Comparison of ENCODE assay signal across 23 cellular contexts in genomic region chr12:121424632-121424992, GRCh38. TPM values are rescaled to one million over a fixed set of nuclear protein-coding genes. Genes with fewer than 3 reads are reported as not detected.
DNase-seq lines count a peak whose midpoint lies in the region; ATAC-seq, FAIRE-seq and TF ChIP-seq lines count a peak whose summit lies in the region.
"Had no signal": no experiment of that assay in that cellular context is flagged by ENCODE, and none has a peak within 500 bp of the region (broad histone marks: within the 10 kb centered on the region; RNA-seq: fewer than 3 reads in every experiment).

No MANE protein-coding gene starts in this region.

- no peaks in the 10 kb centered on the region for H3K9me2 ChIP-seq in OCI-LY1 (ENCODE audit: low read depth, low read length)

- peaks cover 4% of the 10 kb centered on the region; the same call in 1 of the 2 replicates for H3F3A ChIP-seq in OCI-LY1 (ENCODE audit: insufficient read depth, low read length)

- H3K4me1 ChIP-seq in HepG2 (ENCODE audit: insufficient read depth, low read length), result no peaks in the 10 kb centered on the region
- H3K4me1 ChIP-seq in right lobe of liver, result no peaks in the 10 kb centered on the region
- H3K4me1 ChIP-seq in OCI-LY1 (ENCODE audit: insufficient read depth, low read length, severe bottlenecking), result peaks cover 33% of the 10 kb centered on the region
- H3K4me1 ChIP-seq in A673 (ENCODE audit: insufficient read depth, low read length, poor library complexity, severe bottlenecking), result no peaks in the 10 kb centered on the region
- H3K4me1 ChIP-seq: pancreas, SJCRH30 had no signal

- H3K4me2 ChIP-seq in HepG2 (ENCODE audit: low read depth, low read length), result no peak overlapping the region
- no peak overlapping the region for H3K4me2 ChIP-seq in OCI-LY1 (ENCODE audit: low read length)

- TF ChIP-seq POLR2A in HepG2 (IDR thresholded peaks at IDR 0.05; ENCODE audit: insufficient read depth in 1 of 2, low read depth in 2 of 2, low read length in 2 of 2) (no peak), right lobe of liver (IDR thresholded peaks at IDR 0.05) (no peak)

- peaks cover 7% of the 10 kb centered on the region for H3K4me1 Mint-ChIP-seq in memory B cell

- H3K36me3 ChIP-seq in HepG2 (replicated peaks in 1 of 2; ENCODE audit: control insufficient read depth in 1 of 2, insufficient read depth in 2 of 2, low read length in 2 of 2) (peaks cover 24 to 79% of the 10 kb centered on the region in 2 experiments), right lobe of liver (peaks cover 0 to 66% (median 31%) of the 10 kb centered on the region in 4 donors), OCI-LY1 (ENCODE audit: insufficient read depth, low read length) (peaks cover 93% of the 10 kb centered on the region), A673 (ENCODE audit: insufficient read depth, low read length, poor library complexity, severe bottlenecking) (peaks cover 92% of the 10 kb centered on the region)

- no peak overlapping the region for H3K4me3 Mint-ChIP-seq in memory B cell
- H3K4me3 Mint-ChIP-seq: activated CD8-positive, alpha-beta T cell treated with anti-CD3 and anti-CD28 coated beads for 36 hours; activated naive CD8-positive, alpha-beta T cell; CD8-positive, alpha-beta T cell; T-helper 2 cell treated with Interferon-gamma antibody and Interleukin-4, amounts not matched to agents 5 μg/mL and 100 μg/mL, for 36 hours had no signal

- no peaks in the 10 kb centered on the region for H3K9me3 ChIP-seq in HepG2 (ENCODE audit: low read length)
- no peaks in the 10 kb centered on the region for H3K9me3 ChIP-seq in right lobe of liver
- H3K9me3 ChIP-seq in OCI-LY1 (ENCODE audit: low read length), result no peaks in the 10 kb centered on the region; the same call in 1 of the 2 replicates
- no peaks in the 10 kb centered on the region for H3K9me3 ChIP-seq in A673 (ENCODE audit: low read depth, low read length, poor library complexity, severe bottlenecking)
- H3K9me3 ChIP-seq: pancreas, SJCRH30 had no signal

- H3K79me2 ChIP-seq in HepG2 (ENCODE audit: insufficient read depth, low read length) (no peaks in the 10 kb centered on the region), OCI-LY1 (ENCODE audit: insufficient read depth, low read length) (no peaks in the 10 kb centered on the region)

- in situ Hi-C loops in HepG2 (cut with HindIII; ENCODE audit: extremely low pct_ligation_motif_present, low pct_unique_long_range_greater_than_20kb) (no loop called here), G401 (cut with HindIII; ENCODE audit: low sequenced_read_pairs) (loop anchor here (10.0 kb wide), 1 partner anchor 60 kb away; no protein-coding TSS in a partner anchor)

- H4K20me1 ChIP-seq in HepG2 (ENCODE audit: insufficient read depth, low read length), result no peaks in the 10 kb centered on the region
- no peaks in the 10 kb centered on the region for H4K20me1 ChIP-seq in OCI-LY1 (ENCODE audit: insufficient read depth, low read length)

- TF ChIP-seq EP300 in HepG2 (IDR thresholded peaks at IDR 0.05; ENCODE audit: low read depth in 2 of 2, low read length in 2 of 2) (no peak), HepG2 (CRISPR knock-in tag; IDR thresholded peaks at IDR 0.05; ENCODE audit: borderline replicate concordance) (no peak)

- H3K9me3 Mint-ChIP-seq in memory B cell, result no peaks in the 10 kb centered on the region
- H3K9me3 Mint-ChIP-seq: activated CD8-positive, alpha-beta T cell treated with anti-CD3 and anti-CD28 coated beads for 36 hours; CD8-positive, alpha-beta T cell; T-helper 2 cell treated with Interferon-gamma antibody and Interleukin-4, amounts not matched to agents 5 μg/mL and 100 μg/mL, for 36 hours had no signal

- 95% methylated on average over 1 of the region's 1 CpG for WGBS in HepG2 (ENCODE audit: low lambda C conversion rate)
- 73% methylated on average over 1 of the region's 1 CpG for WGBS in right lobe of liver (ENCODE audit: insufficient coverage, low coverage, low lambda C conversion rate, missing lambda C conversion rate)

- H3K4me3 ChIP-seq in HepG2 (replicated peaks in 1 of 3; ENCODE audit: insufficient read depth in 1 of 3, low read depth in 2 of 3, low read length in 3 of 3) (no peak overlapping the region), right lobe of liver (no peak overlapping the region), OCI-LY1 (ENCODE audit: low read depth, low read length, poor library complexity, severe bottlenecking) (no peak overlapping the region), A673 (ENCODE audit: low read depth, low read length, poor library complexity, severe bottlenecking) (no peak overlapping the region)
- H3K4me3 ChIP-seq: pancreas, SJCRH30 had no signal

- H3K9ac ChIP-seq in HepG2 (ENCODE audit: insufficient read depth, low read depth, low read length) (no peak overlapping the region), OCI-LY1 (ENCODE audit: low read length) (no peak overlapping the region)

- TF ChIP-seq CTCF in HepG2 (CRISPR knock-in tag; IDR thresholded peaks at IDR 0.05) (no peak), right lobe of liver (IDR thresholded peaks at IDR 0.05) (no peak), OCI-LY1 (IDR thresholded peaks at IDR 0.05; ENCODE audit: low read length) (no peak), A673 (conservative IDR thresholded peaks at IDR 0.05; ENCODE audit: low read depth, low read length) (no peak)

- H3K36me3 Mint-ChIP-seq in memory B cell, result peaks cover 53% of the 10 kb centered on the region

- DNase-seq in HepG2 (ENCODE audit: low spot score) (no peak), right lobe of liver (no peak), memory B cell (ENCODE audit: low spot score in 2 of 2) (no peak), A673 (ENCODE audit: low spot score) (no peak), G401 (ENCODE audit: low spot score) (no peak)
- DNase-seq in activated CD8-positive, alpha-beta memory T cell treated with anti-CD3 and anti-CD28 coated beads, Interleukin-2, amount 50 U/mL, for 4 hours, result no peak
- DNase-seq: activated CD4-positive, CD25-positive, alpha-beta regulatory T cell; activated CD8-positive, alpha-beta T cell treated with anti-CD3 and anti-CD28 coated beads for 36 hours; CD8-positive, alpha-beta T cell; DMS79; GOT3; hippocampal formation; NCI-H1436; NCI-H69; pancreas; SJCRH30 had no signal

- peak overlapping the region; percentile 60 for H3K27ac Mint-ChIP-seq in memory B cell
- H3K27ac Mint-ChIP-seq: activated CD8-positive, alpha-beta T cell treated with anti-CD3 and anti-CD28 coated beads for 36 hours; CD8-positive, alpha-beta T cell; T-helper 2 cell treated with Interferon-gamma antibody and Interleukin-4, amounts not matched to agents 5 μg/mL and 100 μg/mL, for 36 hours had no signal

- CTCF ChIA-PET in HepG2 (lab: Yijun Ruan, JAX; ENCODE audit: low intra/inter-chr PET ratio, low total read pairs), result no interaction called here
- CTCF ChIA-PET in A673 (lab: Charles Lee), result interaction anchor here (0.6 kb wide), 2 partner anchors 12 to 88 kb away, joined by 3 to 4 read pairs; no protein-coding TSS in a partner anchor

- no peak for ATAC-seq in HepG2
- ATAC-seq in right lobe of liver, result no peak
- no peak for ATAC-seq in memory B cell (ENCODE audit: low read depth)
- no peak for ATAC-seq in GM19463 (IDR thresholded peaks at IDR 0.05; ENCODE audit: unreplicated experiment)
- ATAC-seq: CD8-positive, alpha-beta T cell had no signal

- intact Hi-C loops in HepG2 (cut with micrococcal nuclease; ENCODE audit: unreplicated experiment), result no loop called here
- intact Hi-C loops in right lobe of liver (cut with DNase I), result no loop called here
- intact Hi-C loops in A673 (cut with micrococcal nuclease; ENCODE audit: unreplicated experiment), result no loop called here

- no peak overlapping the region for H3K27ac ChIP-seq in HepG2 (ENCODE audit: extremely low read length, insufficient read depth, low read length)
- no peak overlapping the region for H3K27ac ChIP-seq in right lobe of liver
- peak overlapping the region; percentile 91 for H3K27ac ChIP-seq in OCI-LY1 (ENCODE audit: low read depth, low read length, poor library complexity, severe bottlenecking)
- H3K27ac ChIP-seq in A673 (ENCODE audit: low read depth, low read length, poor library complexity, severe bottlenecking), result no peak overlapping the region
- H3K27ac ChIP-seq: pancreas, SJCRH30 had no signal

- POLR2A ChIA-PET in HepG2 (lab: Yijun Ruan, JAX) (interaction anchor here (1.1 to 2.0 kb wide), 3 partner anchors 24 to 73 kb away, joined by 3 to 5 read pairs (median 3); no protein-coding TSS in a partner anchor), A673 (lab: Charles Lee; ENCODE audit: low non-redundant PET) (no interaction called here)

- no peak for TF ChIP-seq RAD21 in HepG2 (CRISPR knock-in tag; IDR thresholded peaks at IDR 0.05)

- FAIRE-seq in HepG2 (lab: Jason Lieb, UNC), result no peak
- FAIRE-seq: colon, islet of Langerhans, pancreas had no signal

- BruUV-seq in HepG2 (replicated peaks; lab: Mats Ljungman, UMichigan), result no TSS peak
- no TSS peak for BruUV-seq in A673 (replicated peaks; lab: Mats Ljungman, UMichigan)

- H2AFZ ChIP-seq in HepG2 (ENCODE audit: low read length) (no peak overlapping the region), OCI-LY1 (ENCODE audit: low read length) (no peak overlapping the region)

- H3K27me3 ChIP-seq in HepG2 (ENCODE audit: control insufficient read depth in 1 of 2, insufficient read depth in 2 of 2, low read length in 2 of 2), result no peaks in the 10 kb centered on the region
- no peaks in the 10 kb centered on the region for H3K27me3 ChIP-seq in right lobe of liver
- H3K27me3 ChIP-seq in OCI-LY1 (ENCODE audit: insufficient read depth, low read length), result no peaks in the 10 kb centered on the region
- no peaks in the 10 kb centered on the region for H3K27me3 ChIP-seq in A673 (replicated peaks; ENCODE audit: insufficient read depth, low read depth, low read length, poor library complexity)
- H3K27me3 ChIP-seq: pancreas, SJCRH30 had no signal

- no peaks in the 10 kb centered on the region for H3K27me3 Mint-ChIP-seq in memory B cell
- H3K27me3 Mint-ChIP-seq: activated CD8-positive, alpha-beta T cell treated with anti-CD3 and anti-CD28 coated beads for 36 hours; activated naive CD8-positive, alpha-beta T cell; naive B cell had no signal

RNA-seq across cellular contexts. Expression of gene RNF34, which starts 24.7 kb away (rescaled TPM):
- total RNA-seq in HepG2 (2016; rRNA removed; fragmentation: Illumina TruSeq; extraction: Trizol) (53.2 and 68.2 TPM in 2 replicates), right lobe of liver (10 to 100 TPM; 11.7 to 22.3 (median 14.6) TPM), A673 (2021) (54.6 and 60.6 TPM in 2 replicates)
- 21.6 and 23.1 TPM in 2 replicates for total RNA-seq in HepG2 (2016; cell fraction: cytosol; rRNA removed; fragmentation: Illumina TruSeq; extraction: Trizol; ENCODE audit: low read depth)
- total RNA-seq in HepG2 (2016; cell fraction: insoluble cytoplasmic fraction; rRNA removed; fragmentation: Illumina TruSeq; extraction: Trizol), result 52.8 and 66.3 TPM in 2 replicates
- total RNA-seq in HepG2 (2016; cell fraction: membrane; rRNA removed; fragmentation: Illumina TruSeq; extraction: Trizol), result 36.1 and 37.2 TPM in 2 replicates
- total RNA-seq in HepG2 (2016; cell fraction: nucleus; rRNA removed; fragmentation: Illumina TruSeq; extraction: Trizol), result 39.6 and 47.6 TPM in 2 replicates
- 36.8 and 37.4 TPM in 2 replicates for polyA plus RNA-seq in HepG2 (2011; rRNA removed)
- polyA plus RNA-seq in HepG2 (2011; cell fraction: cytosol; rRNA removed), result 17.4 and 20.4 TPM in 2 replicates
- polyA plus RNA-seq in HepG2 (2011; cell fraction: nucleus; rRNA removed), result 25.9 and 37.9 TPM in 2 replicates
- polyA plus RNA-seq in HepG2 (2012), result 27.0 and 30.9 TPM in 2 replicates
- 7.6 and 9.2 TPM in 2 replicates for polyA plus RNA-seq in HepG2 (2016; cell fraction: cytosol; fragmentation: Illumina TruSeq; extraction: Trizol; ENCODE audit: low read depth)
- 56.9 and 60.9 TPM in 2 replicates for polyA plus RNA-seq in HepG2 (2016; cell fraction: insoluble cytoplasmic fraction; fragmentation: Illumina TruSeq; extraction: Trizol; ENCODE audit: low read depth)
- polyA plus RNA-seq in HepG2 (2016; cell fraction: membrane; fragmentation: Illumina TruSeq; extraction: Trizol; ENCODE audit: low read depth), result 19.5 and 19.6 TPM in 2 replicates
- polyA plus RNA-seq in HepG2 (2016; cell fraction: nucleus; fragmentation: Illumina TruSeq; extraction: Trizol; ENCODE audit: insufficient read depth, low read depth), result 49.3 and 52.3 TPM in 2 replicates
- polyA minus RNA-seq in HepG2 (2011; rRNA and poly(A)+ RNA removed; ENCODE audit: low replicate concordance), result 165 and 250 TPM in 2 replicates
- polyA minus RNA-seq in HepG2 (2011; cell fraction: cytosol; rRNA and poly(A)+ RNA removed), result 13.7 and 21.9 TPM in 2 replicates
- 40.6 and 41.5 TPM in 2 replicates for polyA minus RNA-seq in HepG2 (2011; cell fraction: nucleus; rRNA and poly(A)+ RNA removed)
- 39.0 and 43.8 TPM in 2 replicates for total RNA-seq in G401 (2014; rRNA removed; shearing (Covaris generic))
